23 cellular contexts compared by ENCODE assay signal in the genomic region with DNA sequence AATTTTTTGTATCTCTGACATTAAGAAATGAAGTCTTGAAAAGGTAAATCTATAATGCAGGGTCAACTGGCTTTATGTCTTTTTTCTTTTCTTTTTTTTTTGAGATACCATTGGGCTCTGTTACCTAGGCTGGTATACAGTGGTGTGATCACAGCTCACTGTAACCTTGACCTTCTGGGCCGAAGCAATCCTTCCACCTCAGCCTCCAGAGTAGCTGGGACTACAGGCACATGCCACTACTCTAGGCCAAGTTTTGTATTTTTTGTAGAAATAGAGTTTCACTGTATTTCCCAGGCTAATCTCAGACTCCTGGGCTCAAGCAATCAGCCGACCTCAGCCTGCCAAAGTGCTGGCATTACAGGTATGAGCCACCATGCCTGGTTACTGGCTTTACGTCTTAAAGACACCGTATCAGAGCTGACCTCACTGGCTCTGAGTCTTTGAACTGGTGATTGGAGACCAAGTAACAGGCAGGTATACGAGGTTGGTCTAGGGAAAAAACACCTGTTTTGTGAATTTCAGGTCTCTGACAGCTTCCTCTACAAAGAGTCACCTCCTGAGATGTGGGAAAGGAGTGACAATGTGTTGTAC.
"Had no signal": no experiment of that assay in that cellular context is flagged by ENCODE, and none has a peak within 500 bp of the region (broad histone marks: within the 10 kb centered on the region; RNA-seq: fewer than 3 reads in every experiment).

No MANE protein-coding gene starts in this region.

- H3K4me1 Mint-ChIP-seq: natural killer cell; stimulated activated naive B cell treated with anti-CD40 and anti-IgM and Interleukin-4, amounts not matched to agents 10 μg/mL and 1 μg/mL and 100 μg/mL, for 72 hours had no signal

- H3K9me3 ChIP-seq: esophagus muscularis mucosa, lower lobe of right lung, prostate gland, thoracic aorta, upper lobe of right lung, uterus had no signal

- H3K27me3 ChIP-seq: esophagus muscularis mucosa, gastroesophageal sphincter, tibial nerve, upper lobe of right lung, uterus had no signal

- DNase-seq: central memory CD4-positive, alpha-beta T cell; effector CD8-positive, alpha-beta T cell; foreskin keratinocyte; left cardiac atrium; left ventricle myocardium inferior; lower lobe of right lung; natural killer cell; right cardiac atrium; stimulated activated CD4-positive, alpha-beta T cell treated with anti-CD3 and anti-CD28 coated beads, Interleukin-15, amount 100 ng/mL, for 24 hours; stimulated activated CD4-positive, alpha-beta T cell treated with anti-CD3 and anti-CD28 coated beads, Interleukin-2, amount 100 ng/mL, for 48 hours; stimulated activated naive B cell treated with anti-CD40 and anti-IgM and Interleukin-4, amounts not matched to agents 10 μg/mL and 1 μg/mL and 100 μg/mL, for 72 hours; upper lobe of right lung; uterus had no signal

- H3K36me3 ChIP-seq: esophagus muscularis mucosa, gastroesophageal sphincter, left ventricle myocardium inferior, lower lobe of right lung, prostate gland, thoracic aorta, tibial nerve, upper lobe of right lung, uterus had no signal

- H3K27ac ChIP-seq: esophagus muscularis mucosa, foreskin keratinocyte, gastroesophageal sphincter, left ventricle myocardium inferior, lower lobe of right lung, prostate gland, skin epidermis, thoracic aorta, tibial nerve, upper lobe of right lung, uterus had no signal

- FAIRE-seq: colon, endothelial cell of umbilical vein had no signal

- H3K4me3 Mint-ChIP-seq: dendritic cell treated with granulocyte-macrophage colony-stimulating factor and Interleukin-4, amounts not matched to agents 40 ng/mL and 50 ng/mL, for 4 days; natural killer cell; stimulated activated naive B cell treated with anti-CD40 and anti-IgM and Interleukin-4, amounts not matched to agents 10 μg/mL and 1 μg/mL and 100 μg/mL, for 72 hours; stimulated activated naive CD8-positive, alpha-beta T cell treated with anti-CD3 and anti-CD28 coated beads, Interleukin-15, Interleukin-2, amounts not matched to agents 100 ng/mL and 50 ng/mL, for 24 hours had no signal

- H3K4me3 ChIP-seq: esophagus muscularis mucosa, gastroesophageal sphincter, left ventricle myocardium inferior, lower lobe of right lung, prostate gland, skin epidermis, thoracic aorta, tibial nerve, upper lobe of right lung, uterus had no signal

- H3K27ac Mint-ChIP-seq: dendritic cell treated with granulocyte-macrophage colony-stimulating factor and Interleukin-4, amounts not matched to agents 40 ng/mL and 50 ng/mL, for 4 days; natural killer cell; stimulated activated naive B cell treated with anti-CD40 and anti-IgM and Interleukin-4, amounts not matched to agents 10 μg/mL and 1 μg/mL and 100 μg/mL, for 72 hours; stimulated activated naive CD8-positive, alpha-beta T cell treated with anti-CD3 and anti-CD28 coated beads, Interleukin-15, Interleukin-2, amounts not matched to agents 100 ng/mL and 50 ng/mL, for 24 hours had no signal

- H3K4me1 ChIP-seq: esophagus muscularis mucosa, foreskin keratinocyte, gastroesophageal sphincter, left ventricle myocardium inferior, lower lobe of right lung, prostate gland, tibial nerve, upper lobe of right lung, uterus had no signal

- H3K36me3 Mint-ChIP-seq: natural killer cell had no signal

- ATAC-seq: foreskin keratinocyte; gastroesophageal sphincter; left cardiac atrium; lower lobe of right lung; natural killer cell; right cardiac atrium; stimulated activated naive B cell treated with anti-CD40 and anti-IgM and Interleukin-4, amounts not matched to agents 10 μg/mL and 1 μg/mL and 100 μg/mL, for 72 hours; upper lobe of right lung had no signal
